In the genomic region with DNA sequence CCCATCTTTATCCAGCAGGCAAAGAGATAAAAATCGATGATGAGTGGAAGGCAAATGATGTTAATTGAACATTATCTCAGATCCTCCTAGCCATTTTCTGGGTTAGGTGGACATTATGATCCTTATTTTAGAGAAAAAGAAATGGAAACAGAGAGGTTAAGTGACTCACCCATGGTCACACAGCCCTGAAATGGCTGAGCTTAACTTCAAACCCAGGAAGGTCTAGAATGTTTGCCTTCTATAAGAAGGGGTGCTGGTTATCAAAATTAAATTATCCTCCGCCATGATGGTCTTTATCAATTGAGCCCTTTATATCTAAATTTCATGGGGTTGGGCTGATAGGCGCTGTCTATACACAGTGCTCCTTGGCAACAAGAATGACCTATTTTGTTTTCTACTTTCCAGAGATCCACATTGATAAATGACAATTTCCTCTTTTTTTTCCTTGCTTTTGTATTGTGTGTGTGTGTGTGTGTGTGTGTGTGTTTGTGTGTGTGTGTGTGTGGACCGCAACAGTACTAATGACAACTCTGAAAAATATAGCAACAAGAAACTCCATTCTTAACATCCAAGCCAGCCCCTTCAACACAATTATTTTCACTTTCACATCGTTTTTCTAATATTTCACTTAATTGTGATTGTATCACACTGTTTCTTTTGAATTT, we compare ENCODE assay signal across 24 cellular contexts.
"Had no signal": no experiment of that assay in that cellular context is flagged by ENCODE, and none has a peak within 500 bp of the region (broad histone marks: within the 10 kb centered on the region; RNA-seq: fewer than 3 reads in every experiment).

No MANE protein-coding gene starts in this region.

- H3K9me3 ChIP-seq: Peyer's patch, SJCRH30 had no signal

- H3K4me1 ChIP-seq: Peyer's patch, SJCRH30 had no signal

- H3K9ac ChIP-seq: KMS-11 had no signal

- H3K4me2 ChIP-seq: KMS-11, PC-9 had no signal

- FAIRE-seq: HTR-8/SVneo had no signal

- H2AFZ ChIP-seq: PC-9 had no signal

- H3K27ac ChIP-seq: HL-60, KMS-11, PC-9, Peyer's patch, SJCRH30 had no signal

- DNase-seq: Kasumi-1; MM.1S; NCI-H1092 treated with DMSO at 0.1 percent for 48 hours; NCI-H187; NCI-H2029; NCI-H2081 treated with DMSO at 0.1 percent for 48 hours; NCI-H2171; NCI-H226; NCI-H446; NCI-H510A; NCI-H524 treated with DMSO at 0.1 percent for 48 hours; NCI-H69; NCI-H774; NK-92 treated with Interleukin-12 subunit alpha and Interleukin-12 subunit beta, amount 100 ng/mL, for 24 hours; PC-9; Peyer's patch; SHP77 treated with DMSO at 0.1 percent for 48 hours; SJCRH30; SW 1271; T-cell had no signal

- H3K27me3 ChIP-seq: Peyer's patch, SJCRH30 had no signal

- H3K4me3 ChIP-seq: PC-9, Peyer's patch, SJCRH30 had no signal

- H3K36me3 ChIP-seq: Peyer's patch, SJCRH30 had no signal

- ATAC-seq: Right ventricle myocardium inferior, T-cell had no signal
